ENCODE assay signal across 8 cellular contexts in the genomic region with DNA sequence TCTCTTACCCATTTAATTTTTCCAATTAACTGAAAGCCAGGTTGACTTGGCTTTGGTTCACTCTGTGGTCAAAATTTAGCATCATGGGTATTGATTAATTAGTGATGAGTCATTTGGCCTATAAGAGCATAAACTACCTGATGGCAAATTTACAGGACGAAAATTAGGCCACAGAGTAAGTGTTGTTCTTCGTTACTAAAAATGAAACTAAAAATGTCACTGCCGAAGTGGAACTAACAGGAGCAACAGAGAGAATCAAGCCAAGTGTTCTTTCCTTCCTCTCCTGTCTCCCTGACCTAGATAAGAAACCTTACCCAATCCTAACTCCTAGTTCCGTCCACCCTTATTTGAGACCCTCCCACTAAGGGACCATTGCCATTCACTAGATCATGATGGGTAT.
DNase-seq lines count a peak whose midpoint lies in the region; ATAC-seq and TF ChIP-seq lines count a peak whose summit lies in the region.

No MANE protein-coding gene starts in this region.

- H3K9ac ChIP-seq in rectal smooth muscle tissue (ENCODE audit: low read length) = no peak overlapping the region

- TF ChIP-seq CTCF in LNCaP clone FGC (IDR thresholded peaks at IDR 0.05; ENCODE audit: control insufficient read depth, extremely low read depth, insufficient read depth) (no peak), coronary artery (IDR thresholded peaks at IDR 0.05) (no peak)

- no peaks in the 10 kb centered on the region for H3K36me3 ChIP-seq in rectal smooth muscle tissue (ENCODE audit: control insufficient read depth, insufficient read depth, low read length)

- H3K4me3 ChIP-seq in LNCaP clone FGC (ENCODE audit: low read depth, low read length) (peak overlapping the region; percentile 13; the same call in 1 of the 2 replicates), coronary artery (peak overlapping the region; percentile 59), rectal smooth muscle tissue (ENCODE audit: low read length) (peak overlapping the region; percentile 49)

- no peak overlapping the region for H3K27ac ChIP-seq in coronary artery
- H3K27ac ChIP-seq in rectal smooth muscle tissue (ENCODE audit: low read depth, low read length) = no peak overlapping the region

- H3K27me3 ChIP-seq in rectal smooth muscle tissue (ENCODE audit: control insufficient read depth, insufficient read depth, low read length) = no peaks in the 10 kb centered on the region

- ATAC-seq in GM18498 (IDR thresholded peaks at IDR 0.05; ENCODE audit: unreplicated experiment) = peak; percentile 91
- peak; percentile 94 for ATAC-seq in GM21737 (IDR thresholded peaks at IDR 0.05; ENCODE audit: unreplicated experiment)
- no peak for ATAC-seq in esophagus mucosa

- no peaks in the 10 kb centered on the region for H3K4me1 ChIP-seq in rectal smooth muscle tissue (ENCODE audit: control insufficient read depth, insufficient read depth, low read length)

- no peak for DNase-seq in LNCaP clone FGC (ENCODE audit: low read depth)
- no peak for DNase-seq in coronary artery (ENCODE audit: low spot score)
- DNase-seq in stimulated activated naive CD4-positive, alpha-beta T cell treated with Interleukin-2 at 50 U/mL for 16 hours (lab: John Stamatoyannopoulos, UW) = no peak
- no peak for DNase-seq in NCI-H1930 (lab: John Stamatoyannopoulos, UW)
